33 cellular contexts compared by ENCODE assay signal in the genomic region with DNA sequence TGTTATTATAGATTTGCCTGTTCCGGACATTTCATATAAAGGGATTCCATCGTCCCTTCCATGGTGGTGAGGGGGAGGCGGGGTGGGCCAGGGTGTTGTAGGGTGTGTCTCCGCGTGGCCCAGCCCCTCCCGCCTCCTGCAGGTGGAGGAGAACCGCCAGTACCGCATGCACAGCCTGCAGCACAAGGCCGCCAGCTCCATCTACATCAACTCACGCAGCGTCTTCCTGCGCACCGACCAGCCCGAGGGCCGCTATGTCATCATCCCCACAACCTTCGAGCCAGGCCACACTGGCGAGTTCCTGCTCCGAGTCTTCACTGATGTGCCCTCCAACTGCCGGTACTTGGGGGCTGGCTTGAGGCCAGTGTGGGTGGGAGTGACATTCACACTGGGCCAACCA. TPM values are rescaled to one million over a fixed set of nuclear protein-coding genes. Genes with fewer than 3 reads are reported as not detected.
"Had no signal": no experiment of that assay in that cellular context is flagged by ENCODE, and none has a peak within 500 bp of the region (broad histone marks: within the 10 kb centered on the region; RNA-seq: fewer than 3 reads in every experiment).

No MANE protein-coding gene starts in this region.

- H3K4me3 ChIP-seq: colonic mucosa, gastrocnemius medialis, hepatocyte, left lung, lower lobe of right lung, ovary, psoas muscle, sigmoid colon, testis, transverse colon, upper lobe of right lung, uterus had no signal

- H3K27me3 ChIP-seq: colonic mucosa, gastrocnemius medialis, hepatocyte, ovary, sigmoid colon, testis, transverse colon, upper lobe of right lung, uterus had no signal

- H3K4me3 Mint-ChIP-seq: dendritic cell treated with granulocyte-macrophage colony-stimulating factor and Interleukin-4, amounts not matched to agents 40 ng/mL and 50 ng/mL, for 4 days; endodermal cell; naive thymus-derived CD8-positive, alpha-beta T cell; nephron progenitor cell; stimulated activated effector memory CD8-positive, alpha-beta T cell treated with anti-CD3 and anti-CD28 coated beads, Interleukin-12 subunit alpha, Interleukin-12 subunit beta, amount 100 ng/mL, for 72 hours had no signal

- H3K4me1 ChIP-seq: colonic mucosa, left lung, lower lobe of right lung, psoas muscle, sigmoid colon, testis, transverse colon, upper lobe of right lung, uterus had no signal

- ATAC-seq: esophagus mucosa; left cardiac atrium; left lung; lower lobe of right lung; naive thymus-derived CD8-positive, alpha-beta T cell; right cardiac atrium; stimulated activated effector memory CD8-positive, alpha-beta T cell treated with anti-CD3 and anti-CD28 coated beads, Interleukin-12 subunit alpha, Interleukin-12 subunit beta, amount 100 ng/mL, for 72 hours; upper lobe of right lung had no signal

- H3K27ac ChIP-seq: colonic mucosa, epithelial cell of prostate, hepatocyte, left lung, lower lobe of right lung, ovary, psoas muscle, sigmoid colon, testis, transverse colon, upper lobe of right lung, uterus had no signal

- H3K27ac Mint-ChIP-seq: dendritic cell treated with granulocyte-macrophage colony-stimulating factor and Interleukin-4, amounts not matched to agents 40 ng/mL and 50 ng/mL, for 4 days; endodermal cell; stimulated activated effector memory CD8-positive, alpha-beta T cell treated with anti-CD3 and anti-CD28 coated beads, Interleukin-12 subunit alpha, Interleukin-12 subunit beta, amount 100 ng/mL, for 72 hours had no signal

- H3K4me2 ChIP-seq: hepatocyte had no signal

- H3K36me3 ChIP-seq: gastrocnemius medialis, ovary, uterus had no signal

- H3K27me3 Mint-ChIP-seq: dendritic cell treated with granulocyte-macrophage colony-stimulating factor and Interleukin-4, amounts not matched to agents 40 ng/mL and 50 ng/mL, for 4 days; naive thymus-derived CD8-positive, alpha-beta T cell had no signal

- DNase-seq: colonic mucosa; effector CD8-positive, alpha-beta T cell; endodermal cell; foreskin fibroblast; gastrocnemius medialis; head of caudate nucleus; left cardiac atrium; lower lobe of right lung; naive thymus-derived CD8-positive, alpha-beta T cell; nephron progenitor cell; occipital lobe; ovary; sigmoid colon; stimulated activated CD4-positive, alpha-beta T cell treated with anti-CD3 and anti-CD28 coated beads, Interleukin-2, amount 100 ng/mL, for 24 hours; stimulated activated CD4-positive, alpha-beta T cell treated with anti-CD3 and anti-CD28 coated beads, Interleukin-4, amount 100 ng/mL, for 24 hours; stimulated activated naive CD4-positive, alpha-beta T cell treated with Interleukin-2 at 50 U/mL for 16 hours; substantia nigra; testis; transverse colon; upper lobe of right lung; uterus had no signal

- H3K9me3 Mint-ChIP-seq: dendritic cell treated with granulocyte-macrophage colony-stimulating factor and Interleukin-4, amounts not matched to agents 40 ng/mL and 50 ng/mL, for 4 days; endodermal cell; naive thymus-derived CD8-positive, alpha-beta T cell; nephron progenitor cell; stimulated activated effector memory CD8-positive, alpha-beta T cell treated with anti-CD3 and anti-CD28 coated beads, Interleukin-12 subunit alpha, Interleukin-12 subunit beta, amount 100 ng/mL, for 72 hours had no signal

- H3K4me1 Mint-ChIP-seq: endodermal cell; naive thymus-derived CD8-positive, alpha-beta T cell had no signal

- H3K9me3 ChIP-seq: colonic mucosa, gastrocnemius medialis, left lung, lower lobe of right lung, ovary, psoas muscle, sigmoid colon, testis, transverse colon, upper lobe of right lung, uterus had no signal

- H3K36me3 Mint-ChIP-seq: stimulated activated effector memory CD8-positive, alpha-beta T cell treated with anti-CD3 and anti-CD28 coated beads, Interleukin-12 subunit alpha, Interleukin-12 subunit beta, amount 100 ng/mL, for 72 hours had no signal

- H2AFZ ChIP-seq: hepatocyte had no signal

RNA-seq across cellular contexts. Expression of gene MYO7A, which starts 7.5 kb away (rescaled TPM):
- polyA plus RNA-seq: naive thymus-derived CD8-positive, alpha-beta T cell had no signal

RNA-seq across cellular contexts. Expression of gene OMP, which starts 17.9 kb away (rescaled TPM):
- total RNA-seq: esophagus mucosa, gastrocnemius medialis, glomerular endothelial cell, hepatocyte, kidney epithelial cell, left lung, lower lobe of right lung, mesenteric fat pad, myocyte, occipital lobe, psoas muscle, right cardiac atrium, upper lobe of right lung had no signal
- polyA plus RNA-seq: hepatocyte; naive thymus-derived CD8-positive, alpha-beta T cell; ovary; right cardiac atrium had no signal
